In the genomic region with DNA sequence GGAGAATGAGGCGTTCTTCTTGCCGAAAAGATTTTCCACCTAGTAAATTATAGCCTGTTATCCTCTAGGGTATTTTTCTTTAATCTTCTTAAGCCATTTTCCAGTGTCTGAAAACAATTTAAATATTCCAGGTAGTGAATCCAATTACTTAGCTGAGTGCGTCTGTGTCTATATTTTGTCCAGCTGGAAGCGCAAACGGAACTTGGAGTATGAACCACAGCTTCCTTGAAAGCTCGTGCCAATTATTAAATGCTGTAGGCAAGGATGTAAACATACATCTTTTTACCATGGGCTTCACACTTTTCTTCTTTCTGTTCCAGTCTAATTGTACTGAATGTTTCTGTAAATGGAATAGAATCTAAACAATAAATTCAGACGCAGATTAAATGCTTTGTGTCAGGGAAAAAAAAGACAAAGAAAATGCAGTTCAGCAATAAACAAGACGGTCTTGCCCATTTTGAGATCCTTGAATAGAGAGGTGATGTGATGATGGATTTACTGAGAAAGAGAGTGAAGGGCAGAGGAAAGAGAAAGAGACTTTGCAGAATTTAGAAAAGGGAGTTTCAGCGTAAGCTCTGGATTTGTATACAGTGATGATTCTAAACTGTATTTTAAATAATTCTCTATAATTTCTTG, we compare ENCODE assay signal across 12 cellular contexts. TPM values are rescaled to one million over a fixed set of nuclear protein-coding genes. Genes with fewer than 3 reads are reported as not detected.
DNase-seq lines count a peak whose midpoint lies in the region; ATAC-seq and TF ChIP-seq lines count a peak whose summit lies in the region.
"Had no signal": no experiment of that assay in that cellular context is flagged by ENCODE, and none has a peak within 500 bp of the region (broad histone marks: within the 10 kb centered on the region; RNA-seq: fewer than 3 reads in every experiment).

No MANE protein-coding gene starts in this region.

- no peak overlapping the region for H3K4me2 ChIP-seq in PC-9

- H2AFZ ChIP-seq in PC-9 = no peak overlapping the region

- POLR2A ChIA-PET in activated CD4-positive, alpha-beta memory T cell treated with anti-CD3 and anti-CD28 coated beads for 36 hours (lab: Charles Lee) = no interaction called here
- POLR2A ChIA-PET in activated CD4-positive, alpha-beta memory T cell treated with anti-CD3 and anti-CD28 coated beads, Interleukin-2, amount 10 ng/mL, durations not matched to agents 7 days and 5 days (lab: Charles Lee) = no interaction called here
- POLR2A ChIA-PET in PC-9 (lab: Charles Lee; ENCODE audit: unreplicated experiment) = no interaction called here

- H3K4me3 ChIP-seq in WERI-Rb-1 (ENCODE audit: low read depth, low read length) = no peak overlapping the region; the same call in 1 of the 2 replicates
- H3K4me3 ChIP-seq in liver (ENCODE audit: low read depth in 1 of 3, low read length in 3 of 3) = peak overlapping the region in 2 of 3 donors; percentile 9 to 70
- H3K4me3 ChIP-seq in spleen = peak overlapping the region in 6 of 8 donors; percentile 65 to 90 (median 76)
- no peak overlapping the region for H3K4me3 ChIP-seq in PC-9

- H3K27ac ChIP-seq in WERI-Rb-1 = no peak overlapping the region
- no peak overlapping the region for H3K27ac ChIP-seq in liver (ENCODE audit: low read depth in 1 of 2, low read length in 2 of 2)
- H3K27ac ChIP-seq in spleen = no peak overlapping the region
- no peak overlapping the region for H3K27ac ChIP-seq in PC-9
- H3K27ac ChIP-seq in foreskin keratinocyte = no peak overlapping the region
- H3K27ac ChIP-seq: HL-60 had no signal

- no peaks in the 10 kb centered on the region for H3K79me2 ChIP-seq in PC-9 (ENCODE audit: low read depth)

- H3K9me3 Mint-ChIP-seq in activated CD4-positive, alpha-beta memory T cell treated with anti-CD3 and anti-CD28 coated beads for 36 hours = no peaks in the 10 kb centered on the region
- H3K9me3 Mint-ChIP-seq in activated CD4-positive, alpha-beta memory T cell treated with anti-CD3 and anti-CD28 coated beads, Interleukin-2, amount 10 ng/mL, durations not matched to agents 7 days and 5 days = no peaks in the 10 kb centered on the region

- H3K4me1 ChIP-seq in liver (ENCODE audit: control insufficient read depth in 4 of 4, insufficient read depth in 4 of 4, low read length in 3 of 4) = peaks cover 1 to 14% (median 6%) of the 10 kb centered on the region in 4 donors
- H3K4me1 ChIP-seq in spleen = peaks cover 5 to 36% (median 27%) of the 10 kb centered on the region in 6 donors
- no peaks in the 10 kb centered on the region for H3K4me1 ChIP-seq in PC-9 (replicated peaks; ENCODE audit: insufficient read depth)
- H3K4me1 ChIP-seq in foreskin keratinocyte = no peaks in the 10 kb centered on the region

- WGBS in liver = 78% methylated on average over 9 of the region's 9 CpGs
- WGBS in spleen, 5 donors = 34 to 47% (median 42%) methylated on average over 9 of the region's 9 CpGs

- peaks cover 17% of the 10 kb centered on the region for H3K4me1 Mint-ChIP-seq in activated CD4-positive, alpha-beta memory T cell treated with anti-CD3 and anti-CD28 coated beads for 36 hours (ENCODE audit: low read depth)
- H3K4me1 Mint-ChIP-seq in activated CD4-positive, alpha-beta memory T cell treated with anti-CD3 and anti-CD28 coated beads, Interleukin-2, amount 10 ng/mL, durations not matched to agents 7 days and 5 days = peaks cover 18% of the 10 kb centered on the region

- TF ChIP-seq CTCF in WERI-Rb-1 (IDR thresholded peaks at IDR 0.05; ENCODE audit: low read depth, low read length) (no peak), liver (IDR thresholded peaks at IDR 0.05; ENCODE audit: low read depth, low read length, missing input control) (no peak), spleen (IDR thresholded peaks at IDR 0.05 in 8 of 11, conservative IDR thresholded peaks at IDR 0.05 in 3 of 11) (no peak), PC-9 (conservative IDR thresholded peaks at IDR 0.05) (no peak), foreskin keratinocyte (conservative IDR thresholded peaks at IDR 0.05) (no peak)

- peaks cover 31% of the 10 kb centered on the region for H3K27me3 Mint-ChIP-seq in activated CD4-positive, alpha-beta memory T cell treated with anti-CD3 and anti-CD28 coated beads for 36 hours
- H3K27me3 Mint-ChIP-seq in activated CD4-positive, alpha-beta memory T cell treated with anti-CD3 and anti-CD28 coated beads, Interleukin-2, amount 10 ng/mL, durations not matched to agents 7 days and 5 days = peaks cover 48% of the 10 kb centered on the region

- peak overlapping the region; percentile 76 for H3K4me3 Mint-ChIP-seq in activated CD4-positive, alpha-beta memory T cell treated with anti-CD3 and anti-CD28 coated beads for 36 hours
- H3K4me3 Mint-ChIP-seq in activated CD4-positive, alpha-beta memory T cell treated with anti-CD3 and anti-CD28 coated beads, Interleukin-2, amount 10 ng/mL, durations not matched to agents 7 days and 5 days = no peak overlapping the region

- TF ChIP-seq RAD21 in liver (IDR thresholded peaks at IDR 0.05) = no peak

- DNase-seq in activated CD4-positive, alpha-beta memory T cell treated with anti-CD3 and anti-CD28 coated beads for 36 hours = no peak
- DNase-seq in activated CD4-positive, alpha-beta memory T cell treated with anti-CD3 and anti-CD28 coated beads, Interleukin-2, amount 10 ng/mL, durations not matched to agents 7 days and 5 days = no peak
- peak; percentile 13 for DNase-seq in WERI-Rb-1
- no peak for DNase-seq in spleen
- no peak for DNase-seq in NCI-H446 treated with DMSO at 0.1 percent for 48 hours (lab: John Stamatoyannopoulos, UW)
- no peak for DNase-seq in PC-9
- DNase-seq in foreskin keratinocyte = no peak
- DNase-seq: activated naive CD4-positive, alpha-beta T cell treated with Interleukin-2 at 50 U/mL for 16 hours; NCI-H1105 treated with DMSO at 0.1 percent for 48 hours; PC-3 had no signal

- no peak overlapping the region for H3K27ac Mint-ChIP-seq in activated CD4-positive, alpha-beta memory T cell treated with anti-CD3 and anti-CD28 coated beads for 36 hours
- H3K27ac Mint-ChIP-seq in activated CD4-positive, alpha-beta memory T cell treated with anti-CD3 and anti-CD28 coated beads, Interleukin-2, amount 10 ng/mL, durations not matched to agents 7 days and 5 days = no peak overlapping the region

- no peaks in the 10 kb centered on the region for H3K36me3 Mint-ChIP-seq in activated CD4-positive, alpha-beta memory T cell treated with anti-CD3 and anti-CD28 coated beads for 36 hours
- H3K36me3 Mint-ChIP-seq in activated CD4-positive, alpha-beta memory T cell treated with anti-CD3 and anti-CD28 coated beads, Interleukin-2, amount 10 ng/mL, durations not matched to agents 7 days and 5 days (ENCODE audit: low read depth) = no peaks in the 10 kb centered on the region

- TF ChIP-seq POLR2A in spleen (IDR thresholded peaks at IDR 0.05) = no peak

- no peaks in the 10 kb centered on the region for H3K9me2 ChIP-seq in PC-9 (ENCODE audit: insufficient read depth)

- no peaks in the 10 kb centered on the region for H4K20me1 ChIP-seq in PC-9 (ENCODE audit: insufficient read depth)

- peaks cover 9% of the 10 kb centered on the region for H3K27me3 ChIP-seq in WERI-Rb-1 (ENCODE audit: insufficient read depth, low read depth, severe bottlenecking)
- peaks cover 0 to 11% (median under 1%) of the 10 kb centered on the region in 4 donors for H3K27me3 ChIP-seq in liver (ENCODE audit: control insufficient read depth in 4 of 4, insufficient read depth in 4 of 4, low read length in 3 of 4)
- peaks cover 0 to 44% (median 4%) of the 10 kb centered on the region in 7 donors for H3K27me3 ChIP-seq in spleen (replicated peaks in 1 of 7)
- H3K27me3 ChIP-seq in PC-9 (ENCODE audit: insufficient read depth, low read depth) = peaks cover 12% of the 10 kb centered on the region; the same call in 1 of the 2 replicates
- H3K27me3 ChIP-seq in foreskin keratinocyte = peaks cover 42% of the 10 kb centered on the region

- no TSS peak for BruUV-seq in PC-9 (replicated peaks; lab: Mats Ljungman, UMichigan)

- H3F3A ChIP-seq in PC-9 (ENCODE audit: insufficient read depth, low read depth) = no peaks in the 10 kb centered on the region

- ATAC-seq in foreskin keratinocyte = no peak
- ATAC-seq: PC-3 had no signal

- H3K36me3 ChIP-seq in WERI-Rb-1 (no peaks in the 10 kb centered on the region), liver (ENCODE audit: control insufficient read depth in 4 of 4, insufficient read depth in 3 of 4, low read depth in 1 of 4, low read length in 3 of 4) (no peaks in the 10 kb centered on the region), spleen (no peaks in the 10 kb centered on the region), PC-9 (ENCODE audit: low read depth) (no peaks in the 10 kb centered on the region)

- H3K9me3 ChIP-seq in WERI-Rb-1 (ENCODE audit: severe bottlenecking) (no peaks in the 10 kb centered on the region), liver (ENCODE audit: control insufficient read depth in 4 of 4, low read length in 3 of 4) (no peaks in the 10 kb centered on the region), spleen (no peaks in the 10 kb centered on the region), PC-9 (ENCODE audit: insufficient read depth, low read depth) (no peaks in the 10 kb centered on the region)

- no peak overlapping the region for H3K9ac ChIP-seq in liver (ENCODE audit: low read depth in 1 of 2, low read length in 2 of 2)

- CTCF ChIA-PET in activated CD4-positive, alpha-beta memory T cell treated with anti-CD3 and anti-CD28 coated beads for 36 hours (lab: Charles Lee) = interaction anchor here (0.6 to 3.0 kb wide), 3 partner anchors 19 to 1563 kb away, joined by 3 to 15 read pairs (median 4); no protein-coding TSS in a partner anchor
- CTCF ChIA-PET in activated CD4-positive, alpha-beta memory T cell treated with anti-CD3 and anti-CD28 coated beads, Interleukin-2, amount 10 ng/mL, durations not matched to agents 7 days and 5 days (lab: Charles Lee) = interaction anchor here (1.4 to 2.0 kb wide), 2 partner anchors 254 to 587 kb away, joined by 4 to 6 read pairs; no protein-coding TSS in a partner anchor
- CTCF ChIA-PET in PC-9 (lab: Charles Lee) = interaction anchor here (0.7 kb wide), 1 partner anchor 90 kb away, joined by 7 read pairs; no protein-coding TSS in a partner anchor

- intact Hi-C loops in activated CD4-positive, alpha-beta memory T cell treated with anti-CD3 and anti-CD28 coated beads for 36 hours (cut with micrococcal nuclease) = loop anchor here (5.0 to 10.0 kb wide), 3 partner anchors 83 to 199 kb away; no protein-coding TSS in a partner anchor
- intact Hi-C loops in spleen (cut with DNase I; ENCODE audit: low total_unique reads) = loop anchor here (5.0 kb wide), 2 partner anchors 253 to 588 kb away; no protein-coding TSS in a partner anchor
- intact Hi-C loops in PC-9 (cut with micrococcal nuclease; ENCODE audit: unreplicated experiment) = no loop called here

RNA-seq across cellular contexts. Expression of gene PLCB1, which starts 1.9 kb away (rescaled TPM):
- total RNA-seq in activated CD4-positive, alpha-beta memory T cell treated with anti-CD3 and anti-CD28 coated beads for 36 hours = 1 to 10 TPM; 3.9 to 4.0 TPM
- total RNA-seq in activated CD4-positive, alpha-beta memory T cell treated with anti-CD3 and anti-CD28 coated beads, Interleukin-2, amount 10 ng/mL, durations not matched to agents 7 days and 5 days = 1 to 10 TPM; 1.9 to 2.2 TPM
- total RNA-seq in liver (10 to 100 TPM in 1 of 2 donors, 1 to 10 TPM in 1; 5.0 to 13.5 TPM), spleen (10 to 100 TPM; 14.8 to 33.7 (median 18.7) TPM), PC-9 (2021) (not detected in 2 replicates), foreskin keratinocyte (0.14 and 0.41 TPM in 2 replicates)
- polyA plus RNA-seq in liver (1 to 10 TPM; 3.7 to 6.8 TPM), spleen (1 to 10 TPM; 1.0 to 2.8 (median 1.2) TPM), foreskin keratinocyte (0.08 TPM in 1 of 2 replicates, not detected in the other)

Comparison
In these comparisons a context has a peak if more than half of its experiments do, and no peak if none do; other contexts are left out.
1. H3K4me3 ChIP-seq: peak in liver (2 of 3) and spleen (6 of 8); none in WERI-Rb-1 (single experiment) and PC-9 (single experiment).